19 cellular contexts compared by ENCODE assay signal in the genomic region with DNA sequence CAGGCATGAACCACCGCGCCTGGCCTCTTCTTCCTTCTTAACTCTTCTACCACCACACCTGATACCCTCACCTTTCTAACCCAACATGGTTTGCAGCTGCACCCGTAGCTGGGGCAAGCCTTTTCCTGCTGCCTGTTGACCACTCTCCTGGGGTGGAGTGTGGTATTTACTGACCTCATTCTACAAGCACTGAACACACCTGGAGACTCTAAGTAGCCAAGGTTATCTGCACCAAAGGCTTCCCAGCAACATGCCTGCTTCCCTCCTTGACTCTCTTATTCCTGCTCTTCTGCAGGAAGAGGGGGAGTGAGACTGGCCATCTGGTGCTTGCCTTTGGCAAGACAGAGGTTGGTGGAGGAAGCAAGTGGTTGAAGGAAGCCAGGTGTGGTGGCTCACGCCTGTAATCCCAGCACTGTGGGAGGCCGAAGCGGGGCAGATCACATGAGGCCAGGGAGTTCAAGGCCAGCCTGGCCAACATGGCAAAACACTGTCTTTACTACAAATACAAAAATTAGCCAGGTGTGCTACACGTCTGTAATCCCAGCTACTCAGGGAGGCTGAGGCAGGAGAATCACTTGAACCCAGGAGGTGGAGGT. TPM values are rescaled to one million over a fixed set of nuclear protein-coding genes. Genes with fewer than 3 reads are reported as not detected.
DNase-seq lines count a peak whose midpoint lies in the region; ATAC-seq, FAIRE-seq and TF ChIP-seq lines count a peak whose summit lies in the region.
"Had no signal": no experiment of that assay in that cellular context is flagged by ENCODE, and none has a peak within 500 bp of the region (broad histone marks: within the 10 kb centered on the region; RNA-seq: fewer than 3 reads in every experiment).

No MANE protein-coding gene starts in this region.

- TF ChIP-seq EP300 in HepG2 (IDR thresholded peaks at IDR 0.05; ENCODE audit: low read depth in 2 of 2, low read length in 2 of 2) (no peak), HepG2 (CRISPR knock-in tag; IDR thresholded peaks at IDR 0.05; ENCODE audit: borderline replicate concordance) (no peak)

- no peak overlapping the region for H3K4me2 ChIP-seq in HepG2 (ENCODE audit: low read depth, low read length)

- CTCF ChIA-PET in HepG2 (lab: Yijun Ruan, JAX; ENCODE audit: low intra/inter-chr PET ratio, low total read pairs), result no interaction called here

- intact Hi-C loops in HepG2 (cut with micrococcal nuclease; ENCODE audit: unreplicated experiment), result no loop called here

- no peak for TF ChIP-seq RAD21 in HepG2 (CRISPR knock-in tag; IDR thresholded peaks at IDR 0.05)

- POLR2A ChIA-PET in HepG2 (lab: Yijun Ruan, JAX), result no interaction called here

- WGBS in HepG2 (ENCODE audit: low lambda C conversion rate), result over 99% methylated on average over 7 of the region's 7 CpGs

- peak; percentile 40 for DNase-seq in NCI-H510A treated with DMSO at 0.1 percent for 48 hours (lab: John Stamatoyannopoulos, UW)
- DNase-seq in NCI-H510A (lab: John Stamatoyannopoulos, UW), result no peak
- DNase-seq in caudate nucleus (lab: John Stamatoyannopoulos, UW), result no peak
- no peak for DNase-seq in HepG2 (ENCODE audit: low spot score)
- DNase-seq in inferior parietal cortex (ENCODE audit: extremely low spot score), result no peak
- DNase-seq: activated CD4-positive, alpha-beta T cell treated with anti-CD3 and anti-CD28 coated beads, Interleukin-2, amount 50 U/mL, for 1 hour; KBM-7; NCI-H1105; NCI-H524 treated with DMSO at 0.1 percent for 48 hours; RPMI8226; tibial artery had no signal

- peaks cover 6 to 17% of the 10 kb centered on the region in 2 experiments for H3K36me3 ChIP-seq in HepG2 (replicated peaks in 1 of 2; ENCODE audit: control insufficient read depth in 1 of 2, insufficient read depth in 2 of 2, low read length in 2 of 2)

- no peak overlapping the region for H3K9ac ChIP-seq in HepG2 (ENCODE audit: insufficient read depth, low read depth, low read length)

- no TSS peak for BruUV-seq in HepG2 (replicated peaks; lab: Mats Ljungman, UMichigan)

- peaks cover 39% of the 10 kb centered on the region for H3K79me2 ChIP-seq in HepG2 (ENCODE audit: insufficient read depth, low read length)

- H3K4me3 Mint-ChIP-seq in stimulated activated memory B cell treated with anti-CD40 and anti-IgM and Interleukin-4, amounts not matched to agents 10 μg/mL and 1 μg/mL and 100 μg/mL, for 72 hours, result no peak overlapping the region
- H3K4me3 Mint-ChIP-seq: CD14-positive monocyte; T-helper 1 cell treated with Interleukin-12 subunit alpha and Interleukin-12 subunit beta and Interleukin-4 antibody, amounts not matched to agents 30 μg/mL and 1 μg/mL, for 36 hours had no signal

- H3K27ac ChIP-seq in caudate nucleus (ENCODE audit: low read depth, low read length) (peak overlapping the region; percentile 19), HepG2 (ENCODE audit: extremely low read length, insufficient read depth, low read length) (no peak overlapping the region)
- H3K27ac ChIP-seq: ascending aorta, tibial artery had no signal

- peaks cover 27% of the 10 kb centered on the region for H3K4me1 Mint-ChIP-seq in stimulated activated memory B cell treated with anti-CD40 and anti-IgM and Interleukin-4, amounts not matched to agents 10 μg/mL and 1 μg/mL and 100 μg/mL, for 72 hours

- no peak overlapping the region for H3K4me3 ChIP-seq in HepG2 (replicated peaks in 1 of 3; ENCODE audit: insufficient read depth in 1 of 3, low read depth in 2 of 3, low read length in 3 of 3)
- H3K4me3 ChIP-seq: ascending aorta, tibial artery had no signal

- peak overlapping the region; percentile 13 for H3K27ac Mint-ChIP-seq in stimulated activated memory B cell treated with anti-CD40 and anti-IgM and Interleukin-4, amounts not matched to agents 10 μg/mL and 1 μg/mL and 100 μg/mL, for 72 hours
- H3K27ac Mint-ChIP-seq: T-helper 1 cell treated with Interleukin-12 subunit alpha and Interleukin-12 subunit beta and Interleukin-4 antibody, amounts not matched to agents 30 μg/mL and 1 μg/mL, for 36 hours had no signal

- peaks cover 18% of the 10 kb centered on the region for H3K36me3 Mint-ChIP-seq in stimulated activated memory B cell treated with anti-CD40 and anti-IgM and Interleukin-4, amounts not matched to agents 10 μg/mL and 1 μg/mL and 100 μg/mL, for 72 hours

- H2AFZ ChIP-seq in HepG2 (ENCODE audit: low read length), result no peak overlapping the region

- in situ Hi-C loops in HepG2 (cut with HindIII; ENCODE audit: extremely low pct_ligation_motif_present, low pct_unique_long_range_greater_than_20kb), result no loop called here

- FAIRE-seq in HepG2 (lab: Jason Lieb, UNC), result no peak
- FAIRE-seq: A204.1, GM12892 had no signal

- H4K20me1 ChIP-seq in HepG2 (ENCODE audit: insufficient read depth, low read length), result no peaks in the 10 kb centered on the region; the same call in 1 of the 2 replicates

- no peaks in the 10 kb centered on the region for H3K27me3 ChIP-seq in HepG2 (ENCODE audit: control insufficient read depth in 1 of 2, insufficient read depth in 2 of 2, low read length in 2 of 2)
- H3K27me3 ChIP-seq: ascending aorta, tibial artery had no signal

- no peaks in the 10 kb centered on the region for H3K9me3 ChIP-seq in HepG2 (ENCODE audit: low read length)
- H3K9me3 ChIP-seq: ascending aorta, tibial artery had no signal

- no peaks in the 10 kb centered on the region for H3K27me3 Mint-ChIP-seq in stimulated activated memory B cell treated with anti-CD40 and anti-IgM and Interleukin-4, amounts not matched to agents 10 μg/mL and 1 μg/mL and 100 μg/mL, for 72 hours

- no peak for TF ChIP-seq CTCF in HepG2 (CRISPR knock-in tag; IDR thresholded peaks at IDR 0.05)

- ATAC-seq in HepG2 (no peak), HG02852 (IDR thresholded peaks at IDR 0.05; ENCODE audit: unreplicated experiment) (no peak), GM19463 (IDR thresholded peaks at IDR 0.05; ENCODE audit: unreplicated experiment) (no peak)
- ATAC-seq in stimulated activated memory B cell treated with anti-CD40 and anti-IgM and Interleukin-4, amounts not matched to agents 10 μg/mL and 1 μg/mL and 100 μg/mL, for 72 hours, result no peak

- peaks cover 13% of the 10 kb centered on the region; the same call in 1 of the 2 replicates for H3K4me1 ChIP-seq in HepG2 (ENCODE audit: insufficient read depth, low read length)

- no peak for TF ChIP-seq POLR2A in HepG2 (IDR thresholded peaks at IDR 0.05; ENCODE audit: insufficient read depth in 1 of 2, low read depth in 2 of 2, low read length in 2 of 2)

- no peaks in the 10 kb centered on the region for H3K9me3 Mint-ChIP-seq in stimulated activated memory B cell treated with anti-CD40 and anti-IgM and Interleukin-4, amounts not matched to agents 10 μg/mL and 1 μg/mL and 100 μg/mL, for 72 hours
- H3K9me3 Mint-ChIP-seq: T-helper 1 cell treated with Interleukin-12 subunit alpha and Interleukin-12 subunit beta and Interleukin-4 antibody, amounts not matched to agents 30 μg/mL and 1 μg/mL, for 36 hours had no signal

RNA-seq across cellular contexts. Expression of gene ACTR1A, which starts 10.1 kb away (rescaled TPM):
- total RNA-seq in HepG2 (2016; rRNA removed; fragmentation: Illumina TruSeq; extraction: Trizol), result 62.8 and 69.4 TPM in 2 replicates
- total RNA-seq in HepG2 (2016; cell fraction: cytosol; rRNA removed; fragmentation: Illumina TruSeq; extraction: Trizol; ENCODE audit: low read depth), result 14.7 and 16.3 TPM in 2 replicates
- 63.0 and 73.2 TPM in 2 replicates for total RNA-seq in HepG2 (2016; cell fraction: insoluble cytoplasmic fraction; rRNA removed; fragmentation: Illumina TruSeq; extraction: Trizol)
- total RNA-seq in HepG2 (2016; cell fraction: membrane; rRNA removed; fragmentation: Illumina TruSeq; extraction: Trizol), result 32.7 and 37.9 TPM in 2 replicates
- 35.2 and 40.1 TPM in 2 replicates for total RNA-seq in HepG2 (2016; cell fraction: nucleus; rRNA removed; fragmentation: Illumina TruSeq; extraction: Trizol)
- 59.6 and 75.9 TPM in 2 replicates for polyA plus RNA-seq in HepG2 (2011; rRNA removed)
- polyA plus RNA-seq in HepG2 (2011; cell fraction: cytosol; rRNA removed), result 51.7 and 56.1 TPM in 2 replicates
- 46.8 and 55.9 TPM in 2 replicates for polyA plus RNA-seq in HepG2 (2011; cell fraction: nucleus; rRNA removed)
- 33.3 and 42.9 TPM in 2 replicates for polyA plus RNA-seq in HepG2 (2012)
- 13.4 and 14.5 TPM in 2 replicates for polyA plus RNA-seq in HepG2 (2016; cell fraction: cytosol; fragmentation: Illumina TruSeq; extraction: Trizol; ENCODE audit: low read depth)
- polyA plus RNA-seq in HepG2 (2016; cell fraction: insoluble cytoplasmic fraction; fragmentation: Illumina TruSeq; extraction: Trizol; ENCODE audit: low read depth), result 64.8 and 71.3 TPM in 2 replicates
- 24.6 and 24.8 TPM in 2 replicates for polyA plus RNA-seq in HepG2 (2016; cell fraction: membrane; fragmentation: Illumina TruSeq; extraction: Trizol; ENCODE audit: low read depth)
- polyA plus RNA-seq in HepG2 (2016; cell fraction: nucleus; fragmentation: Illumina TruSeq; extraction: Trizol; ENCODE audit: insufficient read depth, low read depth), result 49.5 and 54.0 TPM in 2 replicates
- 150 and 215 TPM in 2 replicates for polyA minus RNA-seq in HepG2 (2011; rRNA and poly(A)+ RNA removed; ENCODE audit: low replicate concordance)
- polyA minus RNA-seq in HepG2 (2011; cell fraction: cytosol; rRNA and poly(A)+ RNA removed), result 37.5 and 44.2 TPM in 2 replicates
- 29.6 and 42.6 TPM in 2 replicates for polyA minus RNA-seq in HepG2 (2011; cell fraction: nucleus; rRNA and poly(A)+ RNA removed)

RNA-seq across cellular contexts. Expression of gene SUFU, which starts 11.3 kb away (rescaled TPM):
- 2.9 and 4.0 TPM in 2 replicates for total RNA-seq in HepG2 (2016; rRNA removed; fragmentation: Illumina TruSeq; extraction: Trizol)
- total RNA-seq in HepG2 (2016; cell fraction: cytosol; rRNA removed; fragmentation: Illumina TruSeq; extraction: Trizol; ENCODE audit: low read depth), result 0.61 and 1.5 TPM in 2 replicates
- 2.6 and 3.8 TPM in 2 replicates for total RNA-seq in HepG2 (2016; cell fraction: insoluble cytoplasmic fraction; rRNA removed; fragmentation: Illumina TruSeq; extraction: Trizol)
- 1.7 and 1.8 TPM in 2 replicates for total RNA-seq in HepG2 (2016; cell fraction: membrane; rRNA removed; fragmentation: Illumina TruSeq; extraction: Trizol)
- 3.5 and 3.9 TPM in 2 replicates for total RNA-seq in HepG2 (2016; cell fraction: nucleus; rRNA removed; fragmentation: Illumina TruSeq; extraction: Trizol)
- 5.5 and 6.7 TPM in 2 replicates for polyA plus RNA-seq in HepG2 (2011; rRNA removed)
- polyA plus RNA-seq in HepG2 (2011; cell fraction: cytosol; rRNA removed), result 4.9 and 5.6 TPM in 2 replicates
- polyA plus RNA-seq in HepG2 (2011; cell fraction: nucleus; rRNA removed), result 5.9 and 6.9 TPM in 2 replicates
- 5.4 and 5.8 TPM in 2 replicates for polyA plus RNA-seq in HepG2 (2012)
- 0.36 and 0.45 TPM in 2 replicates for polyA plus RNA-seq in HepG2 (2016; cell fraction: cytosol; fragmentation: Illumina TruSeq; extraction: Trizol; ENCODE audit: low read depth)
- 5.4 and 6.5 TPM in 2 replicates for polyA plus RNA-seq in HepG2 (2016; cell fraction: insoluble cytoplasmic fraction; fragmentation: Illumina TruSeq; extraction: Trizol; ENCODE audit: low read depth)
- 1.2 and 1.4 TPM in 2 replicates for polyA plus RNA-seq in HepG2 (2016; cell fraction: membrane; fragmentation: Illumina TruSeq; extraction: Trizol; ENCODE audit: low read depth)
- 5.6 and 7.3 TPM in 2 replicates for polyA plus RNA-seq in HepG2 (2016; cell fraction: nucleus; fragmentation: Illumina TruSeq; extraction: Trizol; ENCODE audit: insufficient read depth, low read depth)
- polyA minus RNA-seq in HepG2 (2011; rRNA and poly(A)+ RNA removed; ENCODE audit: low replicate concordance), result 8.4 and 12.3 TPM in 2 replicates
- 4.6 and 5.1 TPM in 2 replicates for polyA minus RNA-seq in HepG2 (2011; cell fraction: cytosol; rRNA and poly(A)+ RNA removed)
- 4.8 and 5.7 TPM in 2 replicates for polyA minus RNA-seq in HepG2 (2011; cell fraction: nucleus; rRNA and poly(A)+ RNA removed)

RNA-seq across cellular contexts. Expression of gene C10orf95, which starts 41.1 kb away (rescaled TPM):
- 0.07 TPM in 1 of 2 replicates, not detected in the other for total RNA-seq in HepG2 (2016; rRNA removed; fragmentation: Illumina TruSeq; extraction: Trizol)
- 0.40 TPM in 1 of 2 replicates, not detected in the other for total RNA-seq in HepG2 (2016; cell fraction: cytosol; rRNA removed; fragmentation: Illumina TruSeq; extraction: Trizol; ENCODE audit: low read depth)
- not detected in 2 replicates for total RNA-seq in HepG2 (2016; cell fraction: insoluble cytoplasmic fraction; rRNA removed; fragmentation: Illumina TruSeq; extraction: Trizol)
- total RNA-seq in HepG2 (2016; cell fraction: membrane; rRNA removed; fragmentation: Illumina TruSeq; extraction: Trizol), result 0.28 TPM in 1 of 2 replicates, not detected in the other
- total RNA-seq in HepG2 (2016; cell fraction: nucleus; rRNA removed; fragmentation: Illumina TruSeq; extraction: Trizol), result not detected in 2 replicates
- polyA plus RNA-seq in HepG2 (2011; rRNA removed), result 0.05 TPM in 2 replicates
- polyA plus RNA-seq in HepG2 (2011; cell fraction: cytosol; rRNA removed), result 0.12 and 0.17 TPM in 2 replicates
- 0.19 TPM in 1 of 2 replicates, not detected in the other for polyA plus RNA-seq in HepG2 (2011; cell fraction: nucleus; rRNA removed)
- polyA plus RNA-seq in HepG2 (2012), result 1.3 TPM in 2 replicates
- polyA plus RNA-seq in HepG2 (2016; cell fraction: cytosol; fragmentation: Illumina TruSeq; extraction: Trizol; ENCODE audit: low read depth), result 0.15 and 0.16 TPM in 2 replicates
- 0.26 TPM in 1 of 2 replicates, not detected in the other for polyA plus RNA-seq in HepG2 (2016; cell fraction: insoluble cytoplasmic fraction; fragmentation: Illumina TruSeq; extraction: Trizol; ENCODE audit: low read depth)
- 0.19 TPM in 1 of 2 replicates, not detected in the other for polyA plus RNA-seq in HepG2 (2016; cell fraction: membrane; fragmentation: Illumina TruSeq; extraction: Trizol; ENCODE audit: low read depth)
- not detected in 2 replicates for polyA plus RNA-seq in HepG2 (2016; cell fraction: nucleus; fragmentation: Illumina TruSeq; extraction: Trizol; ENCODE audit: insufficient read depth, low read depth)
- 0.32 and 1.9 TPM in 2 replicates for polyA minus RNA-seq in HepG2 (2011; rRNA and poly(A)+ RNA removed; ENCODE audit: low replicate concordance)
- not detected in 2 replicates for polyA minus RNA-seq in HepG2 (2011; cell fraction: cytosol; rRNA and poly(A)+ RNA removed)
- polyA minus RNA-seq in HepG2 (2011; cell fraction: nucleus; rRNA and poly(A)+ RNA removed), result 0.39 TPM in 1 of 2 replicates, not detected in the other
- total RNA-seq: ascending aorta had no signal
- polyA plus RNA-seq: CD14-positive monocyte had no signal
